ENCODE assay signal across 9 cellular contexts in the genomic region with DNA sequence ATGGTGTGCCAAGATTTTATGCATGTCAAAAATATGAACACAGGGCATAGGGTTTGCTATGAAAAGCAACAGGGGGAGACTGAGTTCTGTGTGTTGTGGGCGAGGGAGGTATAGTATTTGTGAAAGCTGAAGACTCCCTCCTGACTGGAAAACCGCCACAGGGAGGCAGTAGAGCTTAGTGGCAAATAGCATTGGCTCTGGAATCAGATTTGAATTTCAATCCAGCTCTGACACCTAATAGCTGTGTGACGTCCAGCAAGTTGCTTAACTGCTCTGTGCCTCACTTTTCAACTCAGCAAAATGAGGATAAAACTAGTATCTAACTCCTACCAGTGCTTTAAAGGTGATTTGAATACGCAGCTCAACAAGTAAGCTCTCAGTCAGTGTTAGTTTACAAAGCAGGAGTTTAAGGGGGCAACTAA. TPM values are rescaled to one million over a fixed set of nuclear protein-coding genes. Genes with fewer than 3 reads are reported as not detected.
DNase-seq lines count a peak whose midpoint lies in the region; ATAC-seq, FAIRE-seq and TF ChIP-seq lines count a peak whose summit lies in the region.
"Had no signal": no experiment of that assay in that cellular context is flagged by ENCODE, and none has a peak within 500 bp of the region (broad histone marks: within the 10 kb centered on the region; RNA-seq: fewer than 3 reads in every experiment).

No MANE protein-coding gene starts in this region.

- H3K27ac ChIP-seq in kidney (ENCODE audit: low read depth in 2 of 2, low read length in 2 of 2) (no peak overlapping the region), caudate nucleus (ENCODE audit: low read depth, low read length) (no peak overlapping the region)
- H3K27ac ChIP-seq: SK-N-MC had no signal

- no peaks in the 10 kb centered on the region for H3K27me3 Mint-ChIP-seq in type B pancreatic cell

- peaks cover 19% of the 10 kb centered on the region for H3K4me1 Mint-ChIP-seq in type B pancreatic cell (ENCODE audit: unreplicated experiment)

- no peaks in the 10 kb centered on the region for H3K36me3 ChIP-seq in kidney (ENCODE audit: control insufficient read depth in 1 of 2, insufficient read depth in 2 of 2, low read length in 2 of 2)

- no peak overlapping the region for H3K9ac ChIP-seq in kidney (ENCODE audit: low read length in 2 of 2)

- H3K9me3 ChIP-seq in kidney (ENCODE audit: control insufficient read depth in 1 of 2, low read length in 2 of 2) = no peaks in the 10 kb centered on the region

- H3K9me3 Mint-ChIP-seq in type B pancreatic cell = no peaks in the 10 kb centered on the region

- no peak for ATAC-seq in GM18873 (IDR thresholded peaks at IDR 0.05; ENCODE audit: low FRiP score, unreplicated experiment)
- no peak for ATAC-seq in GM19467 (IDR thresholded peaks at IDR 0.05; ENCODE audit: unreplicated experiment)

- intact Hi-C loops in kidney (cut with DNase I) = no loop called here

- peaks cover 0 to 5% of the 10 kb centered on the region in 2 donors for H3K4me1 ChIP-seq in kidney (ENCODE audit: control insufficient read depth in 1 of 2, insufficient read depth in 1 of 2, low read depth in 1 of 2, low read length in 2 of 2)

- peak; percentile 9 for DNase-seq in GM03348 (ENCODE audit: low spot score)
- DNase-seq in NCI-H1694 (lab: John Stamatoyannopoulos, UW) = peak; percentile 46
- DNase-seq in activated T-cell treated with anti-CD3 and anti-CD28 coated beads, Interleukin-2, amount 50 U/mL, for 48 hours = peak; percentile 56 to 61
- DNase-seq in kidney = no peak
- no peak for DNase-seq in type B pancreatic cell (ENCODE audit: extremely low spot score, unreplicated experiment)
- DNase-seq in caudate nucleus (lab: John Stamatoyannopoulos, UW) = no peak

- TF ChIP-seq CTCF in kidney (IDR thresholded peaks at IDR 0.05; ENCODE audit: borderline replicate concordance, extremely low read depth, insufficient read depth) (peak; percentile 21), type B pancreatic cell (conservative IDR thresholded peaks at IDR 0.05) (peak; percentile 63)

- no peak for FAIRE-seq in kidney (lab: Jason Lieb, UNC)

- no peak overlapping the region for H3K4me3 Mint-ChIP-seq in type B pancreatic cell

- no peaks in the 10 kb centered on the region for H3K36me3 Mint-ChIP-seq in type B pancreatic cell

- H3K4me3 ChIP-seq in kidney (ENCODE audit: low read length in 2 of 2) = no peak overlapping the region
- H3K4me3 ChIP-seq: SK-N-MC had no signal

- no peak overlapping the region for H3K27ac Mint-ChIP-seq in type B pancreatic cell

RNA-seq across cellular contexts. Expression of gene KPNA2, which starts 22.0 kb away (rescaled TPM):
- total RNA-seq in kidney (27.4 TPM), type B pancreatic cell (ENCODE audit: low replicate concordance) (99.6 and 211 TPM in 2 replicates)
- polyA plus RNA-seq in kidney (ENCODE audit: insufficient read depth, low read depth, low replicate concordance) = 23.3 TPM

Comparison
In these comparisons a context has a peak if more than half of its experiments do, and no peak if none do; other contexts are left out.
1. DNase-seq: peak in GM03348 (single experiment), NCI-H1694 (single experiment) and activated T-cell treated with anti-CD3 and anti-CD28 coated beads, Interleukin-2, amount 50 U/mL, for 48 hours (2 of 2); none in kidney (single experiment), type B pancreatic cell (single experiment) and caudate nucleus (0 of 61).